ENCODE assay signal across 27 cellular contexts in genomic region chr10:28880551-28880950, GRCh38.
A peak's percentile ranks its signal among the peaks of the same experiment; 100 is the strongest.
DNase-seq lines count a peak whose midpoint lies in the region; ATAC-seq and TF ChIP-seq lines count a peak whose summit lies in the region.
"Had no signal": no experiment of that assay in that cellular context is flagged by ENCODE, and none has a peak within 500 bp of the region (broad histone marks: within the 10 kb centered on the region; RNA-seq: fewer than 3 reads in every experiment).

No MANE protein-coding gene starts in this region.

- no peak for TF ChIP-seq POLR2A in lower leg skin (IDR thresholded peaks at IDR 0.05)

- TF ChIP-seq CTCF in cardiac muscle cell (IDR thresholded peaks at IDR 0.05; ENCODE audit: low read depth, low read length) (no peak), cardiac fibroblast (IDR thresholded peaks at IDR 0.05; ENCODE audit: low read depth, low read length) (no peak), thoracic aorta (IDR thresholded peaks at IDR 0.05) (no peak), lower leg skin (IDR thresholded peaks at IDR 0.05) (no peak)

- H3K27me3 ChIP-seq in cardiac muscle cell (no peaks in the 10 kb centered on the region), thoracic aorta (replicated peaks; ENCODE audit: insufficient read depth) (no peaks in the 10 kb centered on the region)
- H3K27me3 ChIP-seq: brain microvascular endothelial cell, Peyer's patch, transverse colon had no signal

- 74 to 86% methylated on average over 4 of the region's 4 CpGs for WGBS in lower leg skin, 2 donors

- H3K36me3 ChIP-seq in cardiac muscle cell (no peaks in the 10 kb centered on the region), thoracic aorta (no peaks in the 10 kb centered on the region)
- H3K36me3 ChIP-seq: brain microvascular endothelial cell, neutrophil, Peyer's patch, transverse colon had no signal

- DNase-seq in cardiac muscle cell (ENCODE audit: low read depth in 1 of 2, low spot score in 1 of 2) (peak in 1 of 2 donors; percentile 69), left cardiac atrium (no peak), cardiac fibroblast (ENCODE audit: low read depth in 2 of 2) (peak; percentile 21 to 47), iris pigment epithelial cell (ENCODE audit: low read depth) (peak; percentile 55), thoracic aorta (ENCODE audit: low spot score) (no peak), NCI-H2081 treated with DMSO at 0.1 percent for 48 hours (lab: John Stamatoyannopoulos, UW) (no peak), NCI-H446 (lab: John Stamatoyannopoulos, UW) (no peak), lower leg skin (ENCODE audit: low spot score in 2 of 2) (no peak)
- DNase-seq: activated CD4-positive, alpha-beta T cell treated with anti-CD3 and anti-CD28 coated beads for 36 hours; activated CD8-positive, alpha-beta memory T cell treated with anti-CD3 and anti-CD28 coated beads, Interleukin-2, amount 50 U/mL, for 48 hours; activated CD8-positive, alpha-beta T cell treated with anti-CD3 and anti-CD28 coated beads for 36 hours; activated naive CD4-positive, alpha-beta T cell treated with anti-CD3 and anti-CD28 coated beads for 36 hours; amniotic stem cell; brain microvascular endothelial cell; effector CD8-positive, alpha-beta T cell; GDM1; kidney glomerular epithelial cell; NCI-H1694; NCI-H446 treated with DMSO at 0.1 percent for 48 hours; NCI-H82; Peyer's patch; SIG-M5; stimulated activated CD4-positive, alpha-beta T cell treated with anti-CD3 and anti-CD28 coated beads, Interleukin-4, amount 100 ng/mL, for 24 hours; transverse colon had no signal

- intact Hi-C loops in left cardiac atrium (cut with DNase I) (no loop called here), lower leg skin (cut with DNase I; ENCODE audit: low total_unique reads) (no loop called here)

- H3K27ac ChIP-seq in cardiac muscle cell (peak overlapping the region; percentile 93), thoracic aorta (peak overlapping the region; percentile 76 to 93)
- H3K27ac ChIP-seq: 22Rv1, brain microvascular endothelial cell, C4-2B, neutrophil, transverse colon had no signal

- H3K4me3 ChIP-seq in cardiac muscle cell (no peak overlapping the region), cardiac fibroblast (replicated peaks in 1 of 2; ENCODE audit: low read depth in 2 of 2, low read length in 2 of 2) (no peak overlapping the region), thoracic aorta (peak overlapping the region; percentile 54), lower leg skin (ENCODE audit: low read depth, poor library complexity, severe bottlenecking) (no peak overlapping the region)
- H3K4me3 ChIP-seq: Peyer's patch, transverse colon had no signal

- H3K9me3 ChIP-seq in cardiac muscle cell (ENCODE audit: low read depth): no peaks in the 10 kb centered on the region
- H3K9me3 ChIP-seq in thoracic aorta: no peaks in the 10 kb centered on the region
- H3K9me3 ChIP-seq: neutrophil, Peyer's patch, transverse colon had no signal

- peaks cover 31% of the 10 kb centered on the region for H3K4me1 ChIP-seq in cardiac muscle cell (ENCODE audit: low read depth)
- peaks cover 6 to 27% of the 10 kb centered on the region in 2 donors for H3K4me1 ChIP-seq in thoracic aorta (ENCODE audit: control insufficient read depth in 1 of 2, low read depth in 2 of 2)
- H3K4me1 ChIP-seq: Peyer's patch, transverse colon had no signal

- ATAC-seq in left cardiac atrium: no peak
- no peak for ATAC-seq in thoracic aorta (ENCODE audit: insufficient number of reproducible peaks, low FRiP score, low read depth)
- ATAC-seq: activated CD4-positive, alpha-beta T cell treated with anti-CD3 and anti-CD28 coated beads for 36 hours; activated CD8-positive, alpha-beta T cell treated with anti-CD3 and anti-CD28 coated beads for 36 hours had no signal

Comparison
In these comparisons a context has a peak if more than half of its experiments do, and no peak if none do; other contexts are left out.
1. DNase-seq: peak in cardiac fibroblast (2 of 2) and iris pigment epithelial cell (single experiment); none in left cardiac atrium (single experiment), thoracic aorta (single experiment), NCI-H2081 treated with DMSO at 0.1 percent for 48 hours (single experiment), NCI-H446 (0 of 2) and lower leg skin (0 of 2).